22 cellular contexts compared by ENCODE assay signal in genomic region chr14:94969766-94970165, GRCh38.
"Had no signal": no experiment of that assay in that cellular context is flagged by ENCODE, and none has a peak within 500 bp of the region (broad histone marks: within the 10 kb centered on the region; RNA-seq: fewer than 3 reads in every experiment).

No MANE protein-coding gene starts in this region.

- H3K27me3 ChIP-seq: colonic mucosa, foreskin keratinocyte, gastroesophageal sphincter, heart left ventricle, hepatocyte had no signal

- H3K79me2 ChIP-seq: hepatocyte had no signal

- H3K36me3 ChIP-seq: colonic mucosa, gastroesophageal sphincter, heart left ventricle, left lung, lower lobe of right lung had no signal

- H3K4me2 ChIP-seq: hepatocyte had no signal

- H3K4me1 ChIP-seq: colonic mucosa, foreskin keratinocyte, left lung, lower lobe of right lung had no signal

- H3K27ac ChIP-seq: colonic mucosa, epithelial cell of prostate, foreskin keratinocyte, hepatocyte, left lung, lower lobe of right lung had no signal

- H3K9me3 ChIP-seq: colonic mucosa, left lung, lower lobe of right lung, mucosa of descending colon had no signal

- H2AFZ ChIP-seq: hepatocyte had no signal

- DNase-seq: colonic mucosa; cortex of kidney; effector CD8-positive, alpha-beta T cell; effector memory CD8-positive, alpha-beta T cell; endodermal cell; erythroblast; foreskin keratinocyte; heart left ventricle; hypothalamus; immature natural killer cell; islet precursor cell; kidney; kidney glomerular epithelial cell; left lung; left ventricle myocardium superior; lower lobe of right lung; mesenchymal stem cell; mucosa of descending colon had no signal

- ATAC-seq: effector memory CD8-positive, alpha-beta T cell; esophagus mucosa; foreskin keratinocyte; gastroesophageal sphincter; heart left ventricle; left lung; left ventricle myocardium superior; lower lobe of right lung; mucosa of descending colon had no signal

- H3K4me3 ChIP-seq: colonic mucosa, gastroesophageal sphincter, heart left ventricle, hepatocyte, left lung, lower lobe of right lung, mucosa of descending colon had no signal
